In genomic region chr12:6058481-6059161, GRCh38 we compare ENCODE assay signal across 1 cellular context.
A peak's percentile ranks its signal among the peaks of the same experiment; 100 is the strongest.
TF ChIP-seq lines count a peak whose summit lies in the region.

No MANE protein-coding gene starts in this region.

TF ChIP-seq in HepG2, 621 proteins besides CTCF, POLR2A, EP300 and RAD21 (continued from another document and continues in another):
- TF ChIP-seq ZHX1 (CRISPR knock-in tag; IDR thresholded peaks at IDR 0.05; ENCODE audit: low read depth) (no peak), ERF (CRISPR knock-in tag; IDR thresholded peaks at IDR 0.05) (peak; percentile 45; the same call in 1 of the 2 replicates), HNF4G (IDR thresholded peaks at IDR 0.05; ENCODE audit: borderline replicate concordance, low read depth, low read length) (peak; percentile 92), HNF4G (CRISPR knock-in tag; IDR thresholded peaks at IDR 0.05; ENCODE audit: borderline replicate concordance, low read depth) (peak; percentile 95), MXI1 (IDR thresholded peaks at IDR 0.05; ENCODE audit: borderline replicate concordance, low read depth, low read length) (peak; percentile 77; the same call in 2 of the 3 replicates), TBP (CRISPR knock-in tag; IDR thresholded peaks at IDR 0.05) (no peak), ZNF354B (CRISPR knock-in tag; IDR thresholded peaks at IDR 0.05) (no peak), ZNF230 (CRISPR knock-in tag; IDR thresholded peaks at IDR 0.05) (0 out of 2 replicates have a peak, but pooled peaks have one; percentile 59), ZNF781 (CRISPR knock-in tag; IDR thresholded peaks at IDR 0.05; ENCODE audit: borderline replicate concordance, not compliant biosample characterization) (peak; percentile 35), ZNF770 (CRISPR knock-in tag; IDR thresholded peaks at IDR 0.05) (0 out of 2 replicates have a peak, but pooled peaks have one; percentile 30), MAZ (IDR thresholded peaks at IDR 0.05; ENCODE audit: borderline replicate concordance, low read depth, low read length) (0 out of 2 replicates have a peak, but pooled peaks have one; percentile 9), MAZ (CRISPR knock-in tag; IDR thresholded peaks at IDR 0.05; ENCODE audit: low read depth) (no peak), MIER2 (CRISPR knock-in tag; IDR thresholded peaks at IDR 0.05) (0 out of 2 replicates have a peak, but pooled peaks have one; percentile 12), SRSF4 (IDR thresholded peaks at IDR 0.05; ENCODE audit: low read depth, low read length, poor library complexity, severe bottlenecking) (no peak), AGO2 (optimal IDR thresholded peaks at IDR 0.05; ENCODE audit: low read depth, low read length) (no peak), CREB1 (IDR thresholded peaks at IDR 0.05) (no peak), CREB1 (CRISPR knock-in tag; IDR thresholded peaks at IDR 0.05) (no peak), ZNF343 (CRISPR knock-in tag; IDR thresholded peaks at IDR 0.05) (no peak), PRMT3 (CRISPR knock-in tag; IDR thresholded peaks at IDR 0.05; ENCODE audit: borderline replicate concordance, low read depth) (no peak), FOXA1 (IDR thresholded peaks at IDR 0.05) (no peak), FOXA1 (CRISPR knock-in tag; IDR thresholded peaks at IDR 0.05) (no peak), ARNT (IDR thresholded peaks at IDR 0.05) (no peak), ZKSCAN1 (IDR thresholded peaks at IDR 0.05; ENCODE audit: low read length) (no peak), ZSCAN22 (CRISPR knock-in tag; IDR thresholded peaks at IDR 0.05) (no peak), ZNF605 (CRISPR knock-in tag; IDR thresholded peaks at IDR 0.05) (peak; percentile 73; the same call in 1 of the 2 replicates), ZNF280B (CRISPR knock-in tag; IDR thresholded peaks at IDR 0.05; ENCODE audit: borderline replicate concordance) (peak; percentile 69; the same call in 1 of the 2 replicates), ETV6 (CRISPR knock-in tag; conservative IDR thresholded peaks at IDR 0.05) (no peak), SP5 (CRISPR knock-in tag; IDR thresholded peaks at IDR 0.05; ENCODE audit: borderline replicate concordance, low read depth) (0 out of 2 replicates have a peak, but pooled peaks have one; percentile 13), ETV5 (CRISPR knock-in tag; IDR thresholded peaks at IDR 0.05; ENCODE audit: borderline replicate concordance) (no peak), ZNF367 (CRISPR knock-in tag; IDR thresholded peaks at IDR 0.05; ENCODE audit: borderline replicate concordance) (no peak), HES4 (CRISPR knock-in tag; IDR thresholded peaks at IDR 0.05; ENCODE audit: borderline replicate concordance) (0 out of 2 replicates have a peak, but pooled peaks have one; percentile 69), HOXA5 (CRISPR knock-in tag; IDR thresholded peaks at IDR 0.05) (no peak), HNRNPLL (IDR thresholded peaks at IDR 0.05; ENCODE audit: low read depth, low read length, poor library complexity, severe bottlenecking) (no peak), SALL1 (CRISPR knock-in tag; IDR thresholded peaks at IDR 0.05) (peak; percentile 91), TP53 (CRISPR knock-in tag; conservative IDR thresholded peaks at IDR 0.05) (0 out of 2 replicates have a peak, but pooled peaks have one; percentile 62), ZNF547 (CRISPR knock-in tag; IDR thresholded peaks at IDR 0.05) (no peak), HDAC6 (IDR thresholded peaks at IDR 0.05; ENCODE audit: low read depth, low read length) (no peak), NFATC3 (CRISPR knock-in tag; IDR thresholded peaks at IDR 0.05) (no peak)
- TF ChIP-seq, protein P1, sequence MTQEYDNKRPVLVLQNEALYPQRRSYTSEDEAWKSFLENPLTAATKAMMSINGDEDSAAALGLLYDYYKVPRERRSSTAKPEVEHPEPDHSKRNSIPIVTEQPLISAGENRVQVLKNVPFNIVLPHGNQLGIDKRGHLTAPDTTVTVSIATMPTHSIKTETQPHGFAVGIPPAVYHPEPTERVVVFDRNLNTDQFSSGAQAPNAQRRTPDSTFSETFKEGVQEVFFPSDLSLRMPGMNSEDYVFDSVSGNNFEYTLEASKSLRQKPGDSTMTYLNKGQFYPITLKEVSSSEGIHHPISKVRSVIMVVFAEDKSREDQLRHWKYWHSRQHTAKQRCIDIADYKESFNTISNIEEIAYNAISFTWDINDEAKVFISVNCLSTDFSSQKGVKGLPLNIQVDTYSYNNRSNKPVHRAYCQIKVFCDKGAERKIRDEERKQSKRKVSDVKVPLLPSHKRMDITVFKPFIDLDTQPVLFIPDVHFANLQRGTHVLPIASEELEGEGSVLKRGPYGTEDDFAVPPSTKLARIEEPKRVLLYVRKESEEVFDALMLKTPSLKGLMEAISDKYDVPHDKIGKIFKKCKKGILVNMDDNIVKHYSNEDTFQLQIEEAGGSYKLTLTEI (CRISPR knock-in tag; conservative IDR thresholded peaks at IDR 0.05), result no peak
- TF ChIP-seq, protein P2, sequence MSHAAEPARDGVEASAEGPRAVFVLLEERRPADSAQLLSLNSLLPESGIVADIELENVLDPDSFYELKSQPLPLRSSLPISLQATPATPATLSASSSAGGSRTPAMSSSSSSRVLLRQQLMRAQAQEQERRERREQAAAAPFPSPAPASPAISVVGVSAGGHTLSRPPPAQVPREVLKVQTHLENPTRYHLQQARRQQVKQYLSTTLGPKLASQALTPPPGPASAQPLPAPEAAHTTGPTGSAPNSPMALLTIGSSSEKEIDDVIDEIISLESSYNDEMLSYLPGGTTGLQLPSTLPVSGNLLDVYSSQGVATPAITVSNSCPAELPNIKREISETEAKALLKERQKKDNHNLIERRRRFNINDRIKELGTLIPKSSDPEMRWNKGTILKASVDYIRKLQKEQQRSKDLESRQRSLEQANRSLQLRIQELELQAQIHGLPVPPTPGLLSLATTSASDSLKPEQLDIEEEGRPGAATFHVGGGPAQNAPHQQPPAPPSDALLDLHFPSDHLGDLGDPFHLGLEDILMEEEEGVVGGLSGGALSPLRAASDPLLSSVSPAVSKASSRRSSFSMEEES (CRISPR knock-in tag; IDR thresholded peaks at IDR 0.05), result peak; percentile 62
- TF ChIP-seq, protein P3, sequence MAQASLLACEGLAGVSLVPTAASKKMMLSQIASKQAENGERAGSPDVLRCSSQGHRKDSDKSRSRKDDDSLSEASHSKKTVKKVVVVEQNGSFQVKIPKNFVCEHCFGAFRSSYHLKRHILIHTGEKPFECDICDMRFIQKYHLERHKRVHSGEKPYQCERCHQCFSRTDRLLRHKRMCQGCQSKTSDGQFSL (CRISPR knock-in tag; IDR thresholded peaks at IDR 0.05), result peak; percentile 32; the same call in 1 of the 2 replicates
- TF ChIP-seq, protein P4, sequence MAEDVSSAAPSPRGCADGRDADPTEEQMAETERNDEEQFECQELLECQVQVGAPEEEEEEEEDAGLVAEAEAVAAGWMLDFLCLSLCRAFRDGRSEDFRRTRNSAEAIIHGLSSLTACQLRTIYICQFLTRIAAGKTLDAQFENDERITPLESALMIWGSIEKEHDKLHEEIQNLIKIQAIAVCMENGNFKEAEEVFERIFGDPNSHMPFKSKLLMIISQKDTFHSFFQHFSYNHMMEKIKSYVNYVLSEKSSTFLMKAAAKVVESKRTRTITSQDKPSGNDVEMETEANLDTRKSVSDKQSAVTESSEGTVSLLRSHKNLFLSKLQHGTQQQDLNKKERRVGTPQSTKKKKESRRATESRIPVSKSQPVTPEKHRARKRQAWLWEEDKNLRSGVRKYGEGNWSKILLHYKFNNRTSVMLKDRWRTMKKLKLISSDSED (CRISPR knock-in tag; IDR thresholded peaks at IDR 0.05), result no peak
- TF ChIP-seq, protein P5, sequence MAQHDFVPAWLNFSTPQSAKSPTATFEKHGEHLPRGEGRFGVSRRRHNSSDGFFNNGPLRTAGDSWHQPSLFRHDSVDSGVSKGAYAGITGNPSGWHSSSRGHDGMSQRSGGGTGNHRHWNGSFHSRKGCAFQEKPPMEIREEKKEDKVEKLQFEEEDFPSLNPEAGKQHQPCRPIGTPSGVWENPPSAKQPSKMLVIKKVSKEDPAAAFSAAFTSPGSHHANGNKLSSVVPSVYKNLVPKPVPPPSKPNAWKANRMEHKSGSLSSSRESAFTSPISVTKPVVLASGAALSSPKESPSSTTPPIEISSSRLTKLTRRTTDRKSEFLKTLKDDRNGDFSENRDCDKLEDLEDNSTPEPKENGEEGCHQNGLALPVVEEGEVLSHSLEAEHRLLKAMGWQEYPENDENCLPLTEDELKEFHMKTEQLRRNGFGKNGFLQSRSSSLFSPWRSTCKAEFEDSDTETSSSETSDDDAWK (CRISPR knock-in tag; IDR thresholded peaks at IDR 0.05), result no peak
- TF ChIP-seq, protein P6, sequence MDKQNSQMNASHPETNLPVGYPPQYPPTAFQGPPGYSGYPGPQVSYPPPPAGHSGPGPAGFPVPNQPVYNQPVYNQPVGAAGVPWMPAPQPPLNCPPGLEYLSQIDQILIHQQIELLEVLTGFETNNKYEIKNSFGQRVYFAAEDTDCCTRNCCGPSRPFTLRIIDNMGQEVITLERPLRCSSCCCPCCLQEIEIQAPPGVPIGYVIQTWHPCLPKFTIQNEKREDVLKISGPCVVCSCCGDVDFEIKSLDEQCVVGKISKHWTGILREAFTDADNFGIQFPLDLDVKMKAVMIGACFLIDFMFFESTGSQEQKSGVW (CRISPR knock-in tag; IDR thresholded peaks at IDR 0.05; ENCODE audit: borderline replicate concordance), result no peak
- TF ChIP-seq, protein P7, sequence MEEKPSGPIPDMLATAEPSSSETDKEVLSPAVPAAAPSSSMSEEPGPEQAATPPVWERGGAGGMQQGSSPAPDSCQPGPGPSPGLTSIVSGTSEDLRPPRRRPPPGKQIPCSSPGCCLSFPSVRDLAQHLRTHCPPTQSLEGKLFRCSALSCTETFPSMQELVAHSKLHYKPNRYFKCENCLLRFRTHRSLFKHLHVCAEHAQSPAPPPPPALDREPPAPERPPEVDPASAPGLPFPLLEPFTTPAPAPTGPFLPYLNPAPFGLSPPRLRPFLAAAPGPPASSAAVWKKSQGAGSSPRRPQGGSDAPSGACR (CRISPR knock-in tag; IDR thresholded peaks at IDR 0.05), result no peak
- TF ChIP-seq, protein P8, sequence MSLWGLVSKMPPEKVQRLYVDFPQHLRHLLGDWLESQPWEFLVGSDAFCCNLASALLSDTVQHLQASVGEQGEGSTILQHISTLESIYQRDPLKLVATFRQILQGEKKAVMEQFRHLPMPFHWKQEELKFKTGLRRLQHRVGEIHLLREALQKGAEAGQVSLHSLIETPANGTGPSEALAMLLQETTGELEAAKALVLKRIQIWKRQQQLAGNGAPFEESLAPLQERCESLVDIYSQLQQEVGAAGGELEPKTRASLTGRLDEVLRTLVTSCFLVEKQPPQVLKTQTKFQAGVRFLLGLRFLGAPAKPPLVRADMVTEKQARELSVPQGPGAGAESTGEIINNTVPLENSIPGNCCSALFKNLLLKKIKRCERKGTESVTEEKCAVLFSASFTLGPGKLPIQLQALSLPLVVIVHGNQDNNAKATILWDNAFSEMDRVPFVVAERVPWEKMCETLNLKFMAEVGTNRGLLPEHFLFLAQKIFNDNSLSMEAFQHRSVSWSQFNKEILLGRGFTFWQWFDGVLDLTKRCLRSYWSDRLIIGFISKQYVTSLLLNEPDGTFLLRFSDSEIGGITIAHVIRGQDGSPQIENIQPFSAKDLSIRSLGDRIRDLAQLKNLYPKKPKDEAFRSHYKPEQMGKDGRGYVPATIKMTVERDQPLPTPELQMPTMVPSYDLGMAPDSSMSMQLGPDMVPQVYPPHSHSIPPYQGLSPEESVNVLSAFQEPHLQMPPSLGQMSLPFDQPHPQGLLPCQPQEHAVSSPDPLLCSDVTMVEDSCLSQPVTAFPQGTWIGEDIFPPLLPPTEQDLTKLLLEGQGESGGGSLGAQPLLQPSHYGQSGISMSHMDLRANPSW (CRISPR knock-in tag; IDR thresholded peaks at IDR 0.05; ENCODE audit: borderline replicate concordance), result peak; percentile 54; the same call in 1 of the 2 replicates
